19 cellular contexts compared by ENCODE assay signal in the genomic region with DNA sequence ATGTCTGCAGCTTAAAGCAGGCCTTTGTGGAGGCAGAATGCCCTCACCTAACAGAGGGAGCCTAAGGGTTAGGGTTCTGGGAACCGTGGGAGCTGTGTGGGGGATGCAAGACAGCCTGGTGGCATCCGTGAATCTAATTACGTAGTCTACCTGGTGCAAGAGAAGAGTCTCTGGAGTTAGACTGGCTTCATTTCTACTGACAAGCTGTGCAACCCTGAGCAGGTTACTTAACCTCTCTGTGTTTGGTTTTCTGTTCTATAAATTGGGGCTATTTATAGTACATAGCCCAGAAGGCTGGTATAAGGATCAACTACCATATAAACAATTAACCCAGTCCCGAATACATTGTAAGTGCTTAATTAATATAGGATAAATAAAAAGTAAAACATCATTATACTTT. TPM values are rescaled to one million over a fixed set of nuclear protein-coding genes. Genes with fewer than 3 reads are reported as not detected.
DNase-seq lines count a peak whose midpoint lies in the region; ATAC-seq, FAIRE-seq and TF ChIP-seq lines count a peak whose summit lies in the region.
"Had no signal": no experiment of that assay in that cellular context is flagged by ENCODE, and none has a peak within 500 bp of the region (broad histone marks: within the 10 kb centered on the region; RNA-seq: fewer than 3 reads in every experiment).

No MANE protein-coding gene starts in this region.

- intact Hi-C loops in tibial artery (cut with DNase I; ENCODE audit: low total_unique reads): no loop called here

- TF ChIP-seq POLR2A in A549 (IDR thresholded peaks at IDR 0.05; ENCODE audit: low read length): no peak

- no peak for DNase-seq in A549 (ENCODE audit: low read depth in 1 of 2, low spot score in 1 of 2)
- no peak for DNase-seq in Karpas-422
- DNase-seq in coronary artery (ENCODE audit: low spot score): no peak
- DNase-seq in tibial artery: no peak
- no peak for DNase-seq in NCI-H526 treated with DMSO at 0.1 percent for 48 hours (lab: John Stamatoyannopoulos, UW)
- no peak for DNase-seq in stimulated activated CD4-positive, alpha-beta T cell treated with anti-CD3 and anti-CD28 coated beads, Interleukin-2, amount 100 ng/mL, for 48 hours
- DNase-seq: ACHN; BE2C; C1 segment of cervical spinal cord; CD4-positive, CD25-positive, alpha-beta regulatory T cell; CD8-positive, alpha-beta memory T cell; COR-L47; DMS 273 treated with DMSO at 0.1 percent for 48 hours; GOT3; H9 had no signal

- H3K9ac ChIP-seq in Karpas-422 (ENCODE audit: low read length): no peak overlapping the region

- H3K4me3 ChIP-seq in A549 (no peak overlapping the region), Karpas-422 (ENCODE audit: low read length) (no peak overlapping the region), coronary artery (no peak overlapping the region), tibial artery (no peak overlapping the region)

- peaks cover 11% of the 10 kb centered on the region; the same call in 2 of the 3 replicates for H3K4me1 ChIP-seq in A549
- H3K4me1 ChIP-seq in Karpas-422 (ENCODE audit: low read length): no peaks in the 10 kb centered on the region
- H3K4me1 ChIP-seq in tibial artery: peaks cover 0 to 78% (median 35%) of the 10 kb centered on the region in 4 donors
- H3K4me1 ChIP-seq: BE2C had no signal

- 0 out of 2 replicates have a peak overlapping the region, but pooled peaks have one; percentile 2 for H2AFZ ChIP-seq in Karpas-422 (ENCODE audit: low read length)

- CTCF ChIA-PET in A549 (lab: Yijun Ruan, JAX): interaction anchor here (1.1 to 1.7 kb wide), 3 partner anchors 76 to 295 kb away, joined by 3 to 4 read pairs (median 4); no protein-coding TSS in a partner anchor

- no peaks in the 10 kb centered on the region for H3K9me2 ChIP-seq in Karpas-422 (replicated peaks; ENCODE audit: insufficient read depth, low read length)

- FAIRE-seq in A549 (lab: Jason Lieb, UNC): no peak
- FAIRE-seq: G401.6, GM12891, GM18507 had no signal

- POLR2A ChIA-PET in A549 (lab: Yijun Ruan, JAX): no interaction called here

- H3K79me2 ChIP-seq in Karpas-422 (ENCODE audit: low read length): no peaks in the 10 kb centered on the region

- H3K4me2 ChIP-seq in A549 (no peak overlapping the region), Karpas-422 (ENCODE audit: low read depth, low read length, poor library complexity, severe bottlenecking) (no peak overlapping the region)

- ATAC-seq in A549 (no peak), GM19463 (IDR thresholded peaks at IDR 0.05; ENCODE audit: unreplicated experiment) (no peak)

- H4K20me1 ChIP-seq in Karpas-422 (ENCODE audit: insufficient read depth, low read depth, low read length): no peaks in the 10 kb centered on the region

- TF ChIP-seq CTCF in A549 (IDR thresholded peaks at IDR 0.05): no peak
- TF ChIP-seq CTCF in coronary artery (IDR thresholded peaks at IDR 0.05): no peak
- no peak for TF ChIP-seq CTCF in tibial artery (IDR thresholded peaks at IDR 0.05)

- H3K36me3 ChIP-seq in Karpas-422 (ENCODE audit: insufficient read depth, low read length) (no peaks in the 10 kb centered on the region), tibial artery (peaks cover 0 to 6% (median 0%) of the 10 kb centered on the region in 3 donors)
- H3K36me3 ChIP-seq: BE2C had no signal

- no peak for TF ChIP-seq RAD21 in A549 (conservative IDR thresholded peaks at IDR 0.05 in 1 of 2, IDR thresholded peaks at IDR 0.05 in 1 of 2)

- H3K9me3 ChIP-seq in A549 (no peaks in the 10 kb centered on the region), Karpas-422 (ENCODE audit: low read length) (no peaks in the 10 kb centered on the region), tibial artery (no peaks in the 10 kb centered on the region)
- H3K9me3 ChIP-seq: BE2C had no signal

- H3K27me3 ChIP-seq in Karpas-422 (ENCODE audit: low read length): no peaks in the 10 kb centered on the region
- no peaks in the 10 kb centered on the region for H3K27me3 ChIP-seq in tibial artery

- H3K27ac ChIP-seq in A549 (no peak overlapping the region), Karpas-422 (ENCODE audit: low read length) (no peak overlapping the region), coronary artery (peak overlapping the region; percentile 63 to 71), tibial artery (peak overlapping the region; percentile 57 to 68)

- no peak for TF ChIP-seq EP300 in A549 (IDR thresholded peaks at IDR 0.05)

- 73% methylated on average over 4 of the region's 4 CpGs for WGBS in A549 (ENCODE audit: missing lambda C conversion rate)

TF ChIP-seq in A549, 52 proteins besides CTCF, POLR2A, EP300 and RAD21:
- TF ChIP-seq, protein P1, sequence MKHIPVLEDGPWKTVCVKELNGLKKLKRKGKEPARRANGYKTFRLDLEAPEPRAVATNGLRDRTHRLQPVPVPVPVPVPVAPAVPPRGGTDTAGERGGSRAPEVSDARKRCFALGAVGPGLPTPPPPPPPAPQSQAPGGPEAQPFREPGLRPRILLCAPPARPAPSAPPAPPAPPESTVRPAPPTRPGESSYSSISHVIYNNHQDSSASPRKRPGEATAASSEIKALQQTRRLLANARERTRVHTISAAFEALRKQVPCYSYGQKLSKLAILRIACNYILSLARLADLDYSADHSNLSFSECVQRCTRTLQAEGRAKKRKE (CRISPR knock-in tag; IDR thresholded peaks at IDR 0.05; ENCODE audit: low read depth): no peak
- TF ChIP-seq POLR2AphosphoS2 (conservative IDR thresholded peaks at IDR 0.05; ENCODE audit: low read length) (no peak), ZFP36 (IDR thresholded peaks at IDR 0.05; ENCODE audit: borderline replicate concordance, partially characterized antibody) (peak; percentile 41)

RNA-seq across cellular contexts. Expression of a gene that starts 8.3 kb away (rescaled TPM):
- 0.26 and 0.57 TPM in 2 replicates for polyA plus RNA-seq in A549 (2011; rRNA removed)
- polyA plus RNA-seq in A549 (2012; cell fraction: cytosol; rRNA removed): 0.12 and 0.14 TPM in 2 replicates
- polyA plus RNA-seq in A549 (2012; cell fraction: nucleus; rRNA removed): 0.02 and 0.06 TPM in 2 replicates
- polyA plus RNA-seq in A549 (2017; fragmentation: RNase III; extraction: RNeasy Plus Mini Kit Qiagen cat#74134 plus additional on column Dnase treatment): 1.4 to 1.8 TPM (median 1.4 TPM) in 3 replicates
- 0.17 and 0.29 TPM in 2 replicates for polyA minus RNA-seq in A549 (2011; rRNA and poly(A)+ RNA removed)
- total RNA-seq in Karpas-422 (2014; rRNA removed; shearing (Covaris generic); ENCODE audit: low replicate concordance): not detected in 2 replicates
- total RNA-seq: CD4-positive, CD25-positive, alpha-beta regulatory T cell had no signal
- polyA plus RNA-seq: CD4-positive, CD25-positive, alpha-beta regulatory T cell; CD8-positive, alpha-beta memory T cell had no signal

Comparison
In these comparisons a context has a peak if more than half of its experiments do, and no peak if none do; other contexts are left out.
1. H3K27ac ChIP-seq: peak in coronary artery (2 of 2) and tibial artery (2 of 2); none in A549 (0 of 2) and Karpas-422 (single experiment).